Comparison of ENCODE assay signal across 1 cellular context in the genomic region with DNA sequence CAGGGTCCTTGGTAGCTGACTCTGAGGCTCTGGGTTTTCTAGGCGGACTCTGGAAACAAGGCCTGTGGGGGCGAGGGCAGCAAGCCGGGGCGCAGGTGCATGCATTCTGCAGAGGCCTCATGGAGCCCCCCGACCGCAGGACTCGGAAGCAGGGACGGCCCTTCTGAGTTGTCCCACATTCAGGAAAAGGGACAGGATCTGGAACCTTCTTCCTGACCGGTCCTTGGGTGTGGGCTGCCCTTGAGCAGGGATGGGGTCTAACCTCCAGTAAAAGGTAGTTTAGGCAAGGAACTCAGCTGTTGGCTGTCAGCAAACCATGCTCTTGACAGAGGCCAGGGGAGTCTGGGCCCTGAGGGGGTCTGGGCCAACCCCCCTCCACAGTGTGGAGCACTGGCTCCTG.
TF ChIP-seq lines count a peak whose summit lies in the region.

No MANE protein-coding gene starts in this region.

TF ChIP-seq in HepG2, 621 proteins besides CTCF, POLR2A, EP300 and RAD21:
- TF ChIP-seq HNRNPK (IDR thresholded peaks at IDR 0.05; ENCODE audit: low read depth, low read length, poor library complexity, severe bottlenecking) (no peak), ISX (CRISPR knock-in tag; conservative IDR thresholded peaks at IDR 0.05) (no peak), NR2F6 (IDR thresholded peaks at IDR 0.05) (no peak), NR2F6 (CRISPR knock-in tag; IDR thresholded peaks at IDR 0.05) (no peak), ZNF136 (CRISPR knock-in tag; IDR thresholded peaks at IDR 0.05; ENCODE audit: low read depth) (no peak), FOXA3 (CRISPR knock-in tag; IDR thresholded peaks at IDR 0.05) (no peak), FOXK1 (CRISPR knock-in tag; IDR thresholded peaks at IDR 0.05; ENCODE audit: borderline replicate concordance, low read depth) (no peak), ZNF383 (CRISPR knock-in tag; IDR thresholded peaks at IDR 0.05; ENCODE audit: borderline replicate concordance) (no peak), BHLHE40 (IDR thresholded peaks at IDR 0.05; ENCODE audit: low read length) (no peak), HIVEP1 (CRISPR knock-in tag; IDR thresholded peaks at IDR 0.05) (no peak)
- TF ChIP-seq, protein P1, sequence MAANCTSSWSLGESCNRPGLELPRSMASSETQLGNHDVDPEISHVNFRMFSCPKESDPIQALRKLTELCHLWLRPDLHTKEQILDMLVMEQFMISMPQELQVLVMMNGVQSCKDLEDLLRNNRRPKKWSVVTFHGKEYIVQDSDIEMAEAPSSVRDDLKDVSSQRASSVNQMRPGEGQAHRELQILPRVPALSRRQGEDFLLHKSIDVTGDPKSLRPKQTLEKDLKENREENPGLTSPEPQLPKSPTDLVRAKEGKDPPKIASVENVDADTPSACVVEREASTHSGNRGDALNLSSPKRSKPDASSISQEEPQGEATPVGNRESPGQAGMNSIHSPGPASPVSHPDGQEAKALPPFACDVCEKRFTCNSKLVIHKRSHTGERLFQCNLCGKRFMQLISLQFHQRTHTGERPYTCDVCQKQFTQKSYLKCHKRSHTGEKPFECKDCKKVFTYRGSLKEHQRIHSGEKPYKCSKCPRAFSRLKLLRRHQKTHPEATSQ (CRISPR knock-in tag; IDR thresholded peaks at IDR 0.05; ENCODE audit: borderline replicate concordance) = no peak
- TF ChIP-seq, protein P2, sequence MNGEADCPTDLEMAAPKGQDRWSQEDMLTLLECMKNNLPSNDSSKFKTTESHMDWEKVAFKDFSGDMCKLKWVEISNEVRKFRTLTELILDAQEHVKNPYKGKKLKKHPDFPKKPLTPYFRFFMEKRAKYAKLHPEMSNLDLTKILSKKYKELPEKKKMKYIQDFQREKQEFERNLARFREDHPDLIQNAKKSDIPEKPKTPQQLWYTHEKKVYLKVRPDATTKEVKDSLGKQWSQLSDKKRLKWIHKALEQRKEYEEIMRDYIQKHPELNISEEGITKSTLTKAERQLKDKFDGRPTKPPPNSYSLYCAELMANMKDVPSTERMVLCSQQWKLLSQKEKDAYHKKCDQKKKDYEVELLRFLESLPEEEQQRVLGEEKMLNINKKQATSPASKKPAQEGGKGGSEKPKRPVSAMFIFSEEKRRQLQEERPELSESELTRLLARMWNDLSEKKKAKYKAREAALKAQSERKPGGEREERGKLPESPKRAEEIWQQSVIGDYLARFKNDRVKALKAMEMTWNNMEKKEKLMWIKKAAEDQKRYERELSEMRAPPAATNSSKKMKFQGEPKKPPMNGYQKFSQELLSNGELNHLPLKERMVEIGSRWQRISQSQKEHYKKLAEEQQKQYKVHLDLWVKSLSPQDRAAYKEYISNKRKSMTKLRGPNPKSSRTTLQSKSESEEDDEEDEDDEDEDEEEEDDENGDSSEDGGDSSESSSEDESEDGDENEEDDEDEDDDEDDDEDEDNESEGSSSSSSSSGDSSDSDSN (CRISPR knock-in tag; IDR thresholded peaks at IDR 0.05) = no peak
- TF ChIP-seq, protein P3, sequence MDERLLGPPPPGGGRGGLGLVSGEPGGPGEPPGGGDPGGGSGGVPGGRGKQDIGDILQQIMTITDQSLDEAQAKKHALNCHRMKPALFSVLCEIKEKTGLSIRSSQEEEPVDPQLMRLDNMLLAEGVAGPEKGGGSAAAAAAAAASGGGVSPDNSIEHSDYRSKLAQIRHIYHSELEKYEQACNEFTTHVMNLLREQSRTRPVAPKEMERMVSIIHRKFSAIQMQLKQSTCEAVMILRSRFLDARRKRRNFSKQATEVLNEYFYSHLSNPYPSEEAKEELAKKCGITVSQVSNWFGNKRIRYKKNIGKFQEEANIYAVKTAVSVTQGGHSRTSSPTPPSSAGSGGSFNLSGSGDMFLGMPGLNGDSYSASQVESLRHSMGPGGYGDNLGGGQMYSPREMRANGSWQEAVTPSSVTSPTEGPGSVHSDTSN (CRISPR knock-in tag; IDR thresholded peaks at IDR 0.05) = no peak
- TF ChIP-seq, protein P4, sequence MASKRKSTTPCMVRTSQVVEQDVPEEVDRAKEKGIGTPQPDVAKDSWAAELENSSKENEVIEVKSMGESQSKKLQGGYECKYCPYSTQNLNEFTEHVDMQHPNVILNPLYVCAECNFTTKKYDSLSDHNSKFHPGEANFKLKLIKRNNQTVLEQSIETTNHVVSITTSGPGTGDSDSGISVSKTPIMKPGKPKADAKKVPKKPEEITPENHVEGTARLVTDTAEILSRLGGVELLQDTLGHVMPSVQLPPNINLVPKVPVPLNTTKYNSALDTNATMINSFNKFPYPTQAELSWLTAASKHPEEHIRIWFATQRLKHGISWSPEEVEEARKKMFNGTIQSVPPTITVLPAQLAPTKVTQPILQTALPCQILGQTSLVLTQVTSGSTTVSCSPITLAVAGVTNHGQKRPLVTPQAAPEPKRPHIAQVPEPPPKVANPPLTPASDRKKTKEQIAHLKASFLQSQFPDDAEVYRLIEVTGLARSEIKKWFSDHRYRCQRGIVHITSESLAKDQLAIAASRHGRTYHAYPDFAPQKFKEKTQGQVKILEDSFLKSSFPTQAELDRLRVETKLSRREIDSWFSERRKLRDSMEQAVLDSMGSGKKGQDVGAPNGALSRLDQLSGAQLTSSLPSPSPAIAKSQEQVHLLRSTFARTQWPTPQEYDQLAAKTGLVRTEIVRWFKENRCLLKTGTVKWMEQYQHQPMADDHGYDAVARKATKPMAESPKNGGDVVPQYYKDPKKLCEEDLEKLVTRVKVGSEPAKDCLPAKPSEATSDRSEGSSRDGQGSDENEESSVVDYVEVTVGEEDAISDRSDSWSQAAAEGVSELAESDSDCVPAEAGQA (IDR thresholded peaks at IDR 0.05; ENCODE audit: low read depth) = no peak
- TF ChIP-seq, protein P4 (CRISPR knock-in tag; IDR thresholded peaks at IDR 0.05; ENCODE audit: borderline replicate concordance) = no peak
- TF ChIP-seq, protein P5, sequence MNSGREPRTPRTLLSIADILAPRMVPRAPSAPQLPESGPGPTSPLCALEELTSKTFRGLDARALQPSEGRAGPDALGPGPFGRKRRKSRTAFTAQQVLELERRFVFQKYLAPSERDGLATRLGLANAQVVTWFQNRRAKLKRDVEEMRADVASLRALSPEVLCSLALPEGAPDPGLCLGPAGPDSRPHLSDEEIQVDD (CRISPR knock-in tag; IDR thresholded peaks at IDR 0.05; ENCODE audit: borderline replicate concordance) = no peak
- TF ChIP-seq, protein P6, sequence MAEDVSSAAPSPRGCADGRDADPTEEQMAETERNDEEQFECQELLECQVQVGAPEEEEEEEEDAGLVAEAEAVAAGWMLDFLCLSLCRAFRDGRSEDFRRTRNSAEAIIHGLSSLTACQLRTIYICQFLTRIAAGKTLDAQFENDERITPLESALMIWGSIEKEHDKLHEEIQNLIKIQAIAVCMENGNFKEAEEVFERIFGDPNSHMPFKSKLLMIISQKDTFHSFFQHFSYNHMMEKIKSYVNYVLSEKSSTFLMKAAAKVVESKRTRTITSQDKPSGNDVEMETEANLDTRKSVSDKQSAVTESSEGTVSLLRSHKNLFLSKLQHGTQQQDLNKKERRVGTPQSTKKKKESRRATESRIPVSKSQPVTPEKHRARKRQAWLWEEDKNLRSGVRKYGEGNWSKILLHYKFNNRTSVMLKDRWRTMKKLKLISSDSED (CRISPR knock-in tag; IDR thresholded peaks at IDR 0.05) = no peak
TF ChIP-seq in HepG2: peak in this region for 0.
